In genomic region chr9:5453673-5454072, GRCh38 we compare ENCODE assay signal across 11 cellular contexts. TPM values are rescaled to one million over a fixed set of nuclear protein-coding genes. Genes with fewer than 3 reads are reported as not detected.
A peak's percentile ranks its signal among the peaks of the same experiment; 100 is the strongest.
DNase-seq lines count a peak whose midpoint lies in the region; ATAC-seq, FAIRE-seq and TF ChIP-seq lines count a peak whose summit lies in the region.
"Had no signal": no experiment of that assay in that cellular context is flagged by ENCODE, and none has a peak within 500 bp of the region (broad histone marks: within the 10 kb centered on the region; RNA-seq: fewer than 3 reads in every experiment).

No MANE protein-coding gene starts in this region.

- H2BK15ac ChIP-seq in H9 (ENCODE audit: low read depth, low read length), result no peak overlapping the region

- no peak overlapping the region for H2BK5ac ChIP-seq in H9 (ENCODE audit: insufficient read length, low read length)

- ATAC-seq in T-helper 17 cell, result peak; percentile 36
- ATAC-seq in left cardiac atrium, result peak in 1 of 2 donors; percentile 43
- no peak for ATAC-seq in GM21717 (IDR thresholded peaks at IDR 0.05; ENCODE audit: unreplicated experiment)
- ATAC-seq in GM21526 (IDR thresholded peaks at IDR 0.05; ENCODE audit: low FRiP score, unreplicated experiment), result no peak
- ATAC-seq: pancreas had no signal

- no peak overlapping the region for H3K23ac ChIP-seq in H9 (ENCODE audit: insufficient read length, low read depth, low read length)

- TF ChIP-seq CTCF in GM06990 (IDR thresholded peaks at IDR 0.05; ENCODE audit: insufficient read depth, low read length, poor library complexity, severe bottlenecking), result no peak
- TF ChIP-seq CTCF in H9 (conservative IDR thresholded peaks at IDR 0.05), result no peak

- no peak overlapping the region for H3K4me2 ChIP-seq in H9 (ENCODE audit: insufficient read depth, insufficient read length, low read length)

- peaks cover under 1% of the 10 kb centered on the region; the same call in 1 of the 2 replicates for H3K4me1 ChIP-seq in H9 (ENCODE audit: insufficient read depth, low read length)

- no peaks in the 10 kb centered on the region; the same call in 1 of the 2 replicates for H3K36me3 ChIP-seq in GM06990 (ENCODE audit: control insufficient read depth, insufficient read depth, low read length)
- H3K36me3 ChIP-seq: pancreas, transverse colon had no signal

- intact Hi-C loops in left cardiac atrium (cut with DNase I), result loop anchor here (5.0 kb wide), 2 partner anchors 49 to 139 kb away; no protein-coding TSS in a partner anchor

- no peak overlapping the region for H3T11ph ChIP-seq in H9 (ENCODE audit: low read length)

- no peaks in the 10 kb centered on the region for H4K20me1 ChIP-seq in H9 (ENCODE audit: control insufficient read depth, insufficient read depth, insufficient read length)

- no peaks in the 10 kb centered on the region for H3K9me3 Mint-ChIP-seq in H9

- H3K4me3 Mint-ChIP-seq in T-helper 17 cell (no peak overlapping the region), H9 (no peak overlapping the region)

- DNase-seq in GM06990 (ENCODE audit: extremely low read depth, insufficient read length), result no peak
- no peak for DNase-seq in GM19239 (ENCODE audit: insufficient read length, low spot score)
- no peak for DNase-seq in T-helper 17 cell
- peak; percentile 25 for DNase-seq in left cardiac atrium
- DNase-seq in H9, result no peak
- no peak for DNase-seq in SHP77 (lab: John Stamatoyannopoulos, UW)
- DNase-seq: NCI-H1417 treated with DMSO at 0.1 percent for 48 hours, pancreas, transverse colon had no signal

- peak; percentile 84 for FAIRE-seq in GM19239 (lab: Jason Lieb, UNC)
- FAIRE-seq: pancreas had no signal

- H2BK12ac ChIP-seq in H9 (ENCODE audit: insufficient read length, low read depth, low read length), result no peak overlapping the region

- H3K18ac ChIP-seq in H9 (ENCODE audit: insufficient read length, low read depth, low read length), result no peak overlapping the region

- H3K36me3 Mint-ChIP-seq in T-helper 17 cell (ENCODE audit: low read depth), result peaks cover under 1% of the 10 kb centered on the region
- no peaks in the 10 kb centered on the region for H3K36me3 Mint-ChIP-seq in H9 (ENCODE audit: insufficient read depth in 1 of 3, low read depth in 3 of 3)

- no peak overlapping the region for H3K14ac ChIP-seq in H9 (ENCODE audit: insufficient read depth, low read length)

- no peaks in the 10 kb centered on the region for H3K79me1 ChIP-seq in H9 (ENCODE audit: insufficient read depth, low read depth, low read length, poor library complexity, severe bottlenecking)

- no peak overlapping the region for H4K8ac ChIP-seq in H9 (replicated peaks; ENCODE audit: insufficient read length, low read depth, low read length)

- H3K27ac Mint-ChIP-seq in T-helper 17 cell, result peak overlapping the region; percentile 98
- no peak overlapping the region for H3K27ac Mint-ChIP-seq in H9

- H3K9me3 ChIP-seq in T-helper 17 cell (ENCODE audit: control insufficient read depth, low read length, poor library complexity, severe bottlenecking), result no peaks in the 10 kb centered on the region
- no peaks in the 10 kb centered on the region for H3K9me3 ChIP-seq in H9 (ENCODE audit: control insufficient read depth, low read depth, low read length)
- H3K9me3 ChIP-seq: transverse colon had no signal

- H3K4me1 Mint-ChIP-seq in T-helper 17 cell (peaks cover 37% of the 10 kb centered on the region), H9 (peaks cover 4 to 5% of the 10 kb centered on the region in 2 experiments)

- WGBS in H9 (ENCODE audit: extremely low coverage, insufficient read length, low lambda C conversion rate), result no CpG with 5 or more reads among the region's 2 CpGs

- no peak overlapping the region for H2AFZ ChIP-seq in H9 (ENCODE audit: low read length)

- H3K27ac ChIP-seq in H9 (ENCODE audit: insufficient read length, low read depth, low read length), result no peak overlapping the region
- H3K27ac ChIP-seq: pancreas, transverse colon had no signal

- H3K27me3 ChIP-seq in GM06990 (replicated peaks; ENCODE audit: control insufficient read depth, insufficient read depth, low read length), result no peaks in the 10 kb centered on the region
- H3K27me3 ChIP-seq in H9 (ENCODE audit: insufficient read depth, low read length), result no peaks in the 10 kb centered on the region
- H3K27me3 ChIP-seq: pancreas, transverse colon had no signal

- H2BK120ac ChIP-seq in H9 (ENCODE audit: low read depth, low read length, poor library complexity, severe bottlenecking), result no peak overlapping the region

- no peak overlapping the region for H2AK5ac ChIP-seq in H9 (ENCODE audit: insufficient read length, low read length)

- H3K9ac ChIP-seq in H9 (ENCODE audit: extremely low read depth, insufficient read length, low read length), result no peak overlapping the region

- H2BK20ac ChIP-seq in H9 (ENCODE audit: low read depth, low read length, poor library complexity, severe bottlenecking), result no peak overlapping the region

- H3K23me2 ChIP-seq in H9 (ENCODE audit: insufficient read length, low read depth, low read length, poor library complexity, severe bottlenecking), result peaks cover 5% of the 10 kb centered on the region

- no peaks in the 10 kb centered on the region for H3K79me2 ChIP-seq in H9 (ENCODE audit: insufficient read depth, low read length)

- H3K27me3 Mint-ChIP-seq in T-helper 17 cell, result no peaks in the 10 kb centered on the region
- H3K27me3 Mint-ChIP-seq in H9 (ENCODE audit: low read depth), result peaks cover 11% of the 10 kb centered on the region

- peak overlapping the region; percentile 81 for H3K4me3 ChIP-seq in GM06990 (replicated peaks; ENCODE audit: low read depth, low read length)
- H3K4me3 ChIP-seq: pancreas, transverse colon had no signal

- H3K4ac ChIP-seq in H9 (ENCODE audit: low read depth, low read length), result no peak overlapping the region

- H4K5ac ChIP-seq in H9 (ENCODE audit: insufficient read length, low read depth, low read length), result no peak overlapping the region

- no peak overlapping the region for H4K91ac ChIP-seq in H9 (ENCODE audit: insufficient read length, low read depth, low read length)

- no peak overlapping the region for H3K56ac ChIP-seq in H9 (ENCODE audit: insufficient read length, low read depth, low read length)

RNA-seq across cellular contexts. Expression of gene CD274, which starts 3.3 kb away (rescaled TPM):
- 1 to 10 TPM; 4.7 to 6.7 TPM for total RNA-seq in T-helper 17 cell
- 10 to 100 TPM in 1 of 2 donors, 1 to 10 TPM in 1; 7.3 to 12.4 TPM for total RNA-seq in left cardiac atrium
- 0.13 TPM in 1 of 2 replicates, not detected in the other for total RNA-seq in H9 (2021)

RNA-seq across cellular contexts. Expression of gene PLGRKT, which starts 15.9 kb away (rescaled TPM):
- total RNA-seq in T-helper 17 cell (10 to 100 TPM; 17.4 to 23.5 TPM), left cardiac atrium (10 to 100 TPM; 31.9 to 37.1 TPM), H9 (2021) (19.6 and 22.6 TPM in 2 replicates)

RNA-seq across cellular contexts. Expression of gene PDCD1LG2, which starts 56.7 kb away (rescaled TPM):
- total RNA-seq in T-helper 17 cell (1 to 10 TPM in 1 of 2 donors, under 1 TPM in 1; 0.50 to 1.1 TPM), left cardiac atrium (1 to 10 TPM; 3.3 to 3.6 TPM), H9 (2021) (not detected in 2 replicates)
